ENCODE assay signal across 11 cellular contexts in the genomic region with DNA sequence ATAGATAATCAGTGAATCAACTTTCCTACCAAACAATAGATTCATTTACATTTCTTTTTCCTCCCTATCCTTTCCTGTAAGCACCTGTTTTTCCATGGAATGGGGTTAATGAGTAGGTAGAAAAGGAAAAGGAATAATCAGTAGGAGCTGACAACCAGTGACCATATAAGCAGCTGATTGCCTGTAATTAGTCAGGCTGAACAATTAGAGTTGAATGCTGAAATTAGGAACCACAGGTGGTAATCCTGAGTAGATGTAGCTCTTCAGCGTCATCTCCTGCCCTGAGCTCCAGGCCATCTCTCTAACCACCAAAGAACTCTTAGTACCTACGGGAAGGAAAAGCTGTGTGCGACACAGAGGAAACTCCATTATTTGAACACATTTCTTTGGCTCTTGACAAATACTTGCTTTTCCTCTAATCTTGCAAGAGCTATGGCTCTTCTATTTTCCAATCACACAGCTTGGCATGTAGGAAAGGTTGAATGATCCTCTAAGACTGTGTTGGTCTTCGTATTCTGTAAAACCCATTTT.
"Had no signal": no experiment of that assay in that cellular context is flagged by ENCODE, and none has a peak within 500 bp of the region (broad histone marks: within the 10 kb centered on the region; RNA-seq: fewer than 3 reads in every experiment).

No MANE protein-coding gene starts in this region.

- H3K9me3 ChIP-seq: ovary had no signal

- H3K36me3 ChIP-seq: ovary had no signal

- H3K4me3 Mint-ChIP-seq: activated CD4-positive, alpha-beta T cell treated with anti-CD3 and anti-CD28 coated beads, Interleukin-2, amount 10 ng/mL, durations not matched to agents 7 days and 5 days; activated naive CD8-positive, alpha-beta T cell treated with anti-CD3 and anti-CD28 coated beads, Interleukin-2, amount 10 ng/mL, durations not matched to agents 7 days and 5 days; activated T-helper 1 cell treated with anti-CD3 and anti-CD28 coated beads, Interleukin-12 subunit alpha, Interleukin-12 subunit beta, Interleukin-2, Interleukin-4 antibody, amounts not matched to agents 30 ng/mL and 10 ng/mL and 1 ng/mL, durations not matched to agents 14 hours and 24 hours and 36 hours had no signal

- DNase-seq: activated CD4-positive, alpha-beta T cell treated with anti-CD3 and anti-CD28 coated beads, Interleukin-2, amount 10 ng/mL, durations not matched to agents 7 days and 5 days; activated CD8-positive, alpha-beta memory T cell treated with anti-CD3 and anti-CD28 coated beads for 24 hours; activated naive CD4-positive, alpha-beta T cell; activated naive CD8-positive, alpha-beta T cell treated with anti-CD3 and anti-CD28 coated beads, Interleukin-2, amount 10 ng/mL, durations not matched to agents 7 days and 5 days; aorta; dermis blood vessel endothelial cell; head of caudate nucleus; midbrain; ovary; stimulated activated CD4-positive, alpha-beta T cell treated with anti-CD3 and anti-CD28 coated beads, Interleukin-2, amount 100 ng/mL, for 24 hours had no signal

- H3K27ac ChIP-seq: ovary had no signal

- H3K9me3 Mint-ChIP-seq: activated CD4-positive, alpha-beta T cell treated with anti-CD3 and anti-CD28 coated beads, Interleukin-2, amount 10 ng/mL, durations not matched to agents 7 days and 5 days; activated naive CD8-positive, alpha-beta T cell treated with anti-CD3 and anti-CD28 coated beads, Interleukin-2, amount 10 ng/mL, durations not matched to agents 7 days and 5 days; activated T-helper 1 cell treated with anti-CD3 and anti-CD28 coated beads, Interleukin-12 subunit alpha, Interleukin-12 subunit beta, Interleukin-2, Interleukin-4 antibody, amounts not matched to agents 30 ng/mL and 10 ng/mL and 1 ng/mL, durations not matched to agents 14 hours and 24 hours and 36 hours had no signal

- H3K4me3 ChIP-seq: ovary had no signal

- H3K27me3 ChIP-seq: ovary had no signal

- H3K27me3 Mint-ChIP-seq: activated CD4-positive, alpha-beta T cell treated with anti-CD3 and anti-CD28 coated beads, Interleukin-2, amount 10 ng/mL, durations not matched to agents 7 days and 5 days; activated naive CD8-positive, alpha-beta T cell treated with anti-CD3 and anti-CD28 coated beads, Interleukin-2, amount 10 ng/mL, durations not matched to agents 7 days and 5 days had no signal

- H3K27ac Mint-ChIP-seq: activated CD4-positive, alpha-beta T cell treated with anti-CD3 and anti-CD28 coated beads, Interleukin-2, amount 10 ng/mL, durations not matched to agents 7 days and 5 days; activated naive CD8-positive, alpha-beta T cell treated with anti-CD3 and anti-CD28 coated beads, Interleukin-2, amount 10 ng/mL, durations not matched to agents 7 days and 5 days; activated T-helper 1 cell treated with anti-CD3 and anti-CD28 coated beads, Interleukin-12 subunit alpha, Interleukin-12 subunit beta, Interleukin-2, Interleukin-4 antibody, amounts not matched to agents 30 ng/mL and 10 ng/mL and 1 ng/mL, durations not matched to agents 14 hours and 24 hours and 36 hours had no signal
